21 cellular contexts compared by ENCODE assay signal in genomic region chr10:71338728-71339495, GRCh38. TPM values are rescaled to one million over a fixed set of nuclear protein-coding genes. Genes with fewer than 3 reads are reported as not detected.
DNase-seq lines count a peak whose midpoint lies in the region; ATAC-seq and TF ChIP-seq lines count a peak whose summit lies in the region.
"Had no signal": no experiment of that assay in that cellular context is flagged by ENCODE, and none has a peak within 500 bp of the region (broad histone marks: within the 10 kb centered on the region; RNA-seq: fewer than 3 reads in every experiment).

No MANE protein-coding gene starts in this region.

- intact Hi-C loops in Right ventricle myocardium superior (cut with DNase I) (no loop called here), heart left ventricle (cut with DNase I) (no loop called here), stomach (cut with DNase I; ENCODE audit: low total_unique reads) (no loop called here)

- H3K27ac ChIP-seq in heart left ventricle, result no peak overlapping the region
- peak overlapping the region; percentile 8 for H3K27ac ChIP-seq in RWPE2 (ENCODE audit: poor library complexity, severe bottlenecking)
- H3K27ac ChIP-seq in stomach, result peak overlapping the region; percentile 36 to 82 (median 62)
- H3K27ac ChIP-seq: GM23248, uterus had no signal

- no peaks in the 10 kb centered on the region for H3K9me3 ChIP-seq in heart left ventricle
- H3K9me3 ChIP-seq in RWPE2 (ENCODE audit: severe bottlenecking), result no peaks in the 10 kb centered on the region
- H3K9me3 ChIP-seq in stomach, result no peaks in the 10 kb centered on the region
- H3K9me3 ChIP-seq: uterus had no signal

- H3K4me1 ChIP-seq in heart left ventricle (peaks cover 0 to 20% (median 0%) of the 10 kb centered on the region in 12 donors), RWPE2 (ENCODE audit: insufficient read depth, poor library complexity, severe bottlenecking) (peaks cover 16% of the 10 kb centered on the region), stomach (peaks cover 18 to 81% (median 44%) of the 10 kb centered on the region in 4 donors)
- H3K4me1 ChIP-seq: uterus had no signal

- H3K36me3 ChIP-seq in heart left ventricle (peaks cover 0 to 14% (median 0%) of the 10 kb centered on the region in 9 donors), RWPE2 (ENCODE audit: low read depth) (no peaks in the 10 kb centered on the region), stomach (peaks cover 0 to 41% (median 26%) of the 10 kb centered on the region in 4 donors)
- H3K36me3 ChIP-seq: uterus had no signal

- TF ChIP-seq CTCF in heart left ventricle (IDR thresholded peaks at IDR 0.05), result no peak
- no peak for TF ChIP-seq CTCF in RWPE2 (IDR thresholded peaks at IDR 0.05; ENCODE audit: poor library complexity, severe bottlenecking)
- TF ChIP-seq CTCF in stomach (IDR thresholded peaks at IDR 0.05), result no peak

- 83 to 90% (median 87%) methylated on average over 13 of the region's 13 CpGs for WGBS in heart left ventricle, 4 donors
- WGBS in stomach, 5 donors, result 63 to 72% (median 69%) methylated on average over 10 to 13 of the region's 13 CpGs

- no peak for ATAC-seq in Right ventricle myocardium superior (ENCODE audit: poor library complexity)
- ATAC-seq in heart left ventricle, result no peak
- ATAC-seq in RWPE2 (ENCODE audit: low read depth), result no peak
- ATAC-seq: naive thymus-derived CD8-positive, alpha-beta T cell; stimulated activated memory B cell treated with anti-CD40 and anti-IgM and Interleukin-4, amounts not matched to agents 10 μg/mL and 1 μg/mL and 100 μg/mL, for 72 hours had no signal

- DNase-seq in Right ventricle myocardium superior, result peak; percentile 8
- no peak for DNase-seq in heart left ventricle
- no peak for DNase-seq in RWPE2 (ENCODE audit: low spot score)
- peak; percentile 82 for DNase-seq in islet precursor cell
- DNase-seq in stomach, result peak; percentile 47
- DNase-seq in NCI-H146 (lab: John Stamatoyannopoulos, UW), result no peak
- DNase-seq in NCI-H2196 (lab: John Stamatoyannopoulos, UW; ENCODE audit: unreplicated experiment), result no peak
- no peak for DNase-seq in NCI-H2107 treated with DMSO at 0.1 percent for 48 hours (lab: John Stamatoyannopoulos, UW; ENCODE audit: unreplicated experiment)
- DNase-seq: activated CD4-positive, alpha-beta T cell treated with anti-CD3 and anti-CD28 coated beads, Interleukin-2, amount 10 ng/mL, durations not matched to agents 7 days and 5 days; AML-193; amygdala; CD4-positive, alpha-beta T cell; GM23248; naive thymus-derived CD8-positive, alpha-beta T cell; NCI-H1092; NCI-H1694 treated with DMSO at 0.1 percent for 48 hours; NCI-H524 treated with DMSO at 0.1 percent for 48 hours; SHP77; uterus had no signal

- TF ChIP-seq EP300 in stomach (IDR thresholded peaks at IDR 0.05), result no peak

- TF ChIP-seq POLR2A in heart left ventricle (IDR thresholded peaks at IDR 0.05) (no peak), stomach (IDR thresholded peaks at IDR 0.05) (no peak)

- H3K27me3 ChIP-seq in heart left ventricle (no peaks in the 10 kb centered on the region), RWPE2 (ENCODE audit: insufficient read depth, poor library complexity, severe bottlenecking) (no peaks in the 10 kb centered on the region), stomach (no peaks in the 10 kb centered on the region)
- H3K27me3 ChIP-seq: uterus had no signal

- H3K4me3 ChIP-seq in heart left ventricle (no peak overlapping the region), RWPE2 (ENCODE audit: severe bottlenecking) (no peak overlapping the region), stomach (no peak overlapping the region)
- H3K4me3 ChIP-seq: GM23248, uterus had no signal

RNA-seq across cellular contexts. Expression of gene SLC29A3, which starts 19.9 kb away (rescaled TPM):
- total RNA-seq in Right ventricle myocardium superior (1.8 TPM), heart left ventricle (1 to 10 TPM in 8 of 9 donors, under 1 TPM in 1; 0.76 to 6.2 (median 1.8) TPM), stomach (10 to 100 TPM in 1 of 5 donors, 1 to 10 TPM in 2, not detected in 2; 2.8 to 23.7 (median 6.4) TPM)
- polyA plus RNA-seq in heart left ventricle (1 to 10 TPM; 1.2 TPM), stomach (1 to 10 TPM; 2.9 to 4.8 (median 3.7) TPM)

RNA-seq across cellular contexts. Expression of gene CDH23, which starts 57.8 kb away (rescaled TPM):
- total RNA-seq in Right ventricle myocardium superior, result 3.7 TPM
- total RNA-seq in heart left ventricle, result 1 to 10 TPM; 1.2 to 8.6 (median 4.5) TPM
- polyA plus RNA-seq in heart left ventricle, result 1 to 10 TPM; 1.9 to 3.3 TPM
- total RNA-seq in stomach, result 1 to 10 TPM; 1.7 to 8.2 (median 4.0) TPM
- polyA plus RNA-seq in stomach, result under 1 TPM; 0.31 to 0.53 (median 0.37) TPM
- total RNA-seq: GM23248, osteocyte had no signal

Comparison
In these comparisons a context has a peak if more than half of its experiments do, and no peak if none do; other contexts are left out.
1. DNase-seq: peak in Right ventricle myocardium superior (single experiment), islet precursor cell (single experiment) and stomach (single experiment); none in heart left ventricle (0 of 5), RWPE2 (single experiment), NCI-H146 (single experiment), NCI-H2196 (single experiment) and NCI-H2107 treated with DMSO at 0.1 percent for 48 hours (single experiment).
2. H3K27ac ChIP-seq: peak in RWPE2 (single experiment) and stomach (5 of 5); none in heart left ventricle (0 of 12).